ENCODE assay signal across 1 cellular context in genomic region chr1:32818804-32819541, GRCh38.
TF ChIP-seq lines count a peak whose summit lies in the region.

No MANE protein-coding gene starts in this region.

TF ChIP-seq in K562, 482 proteins besides CTCF, POLR2A, EP300 and RAD21 (continued from another document):
- TF ChIP-seq, protein P1, sequence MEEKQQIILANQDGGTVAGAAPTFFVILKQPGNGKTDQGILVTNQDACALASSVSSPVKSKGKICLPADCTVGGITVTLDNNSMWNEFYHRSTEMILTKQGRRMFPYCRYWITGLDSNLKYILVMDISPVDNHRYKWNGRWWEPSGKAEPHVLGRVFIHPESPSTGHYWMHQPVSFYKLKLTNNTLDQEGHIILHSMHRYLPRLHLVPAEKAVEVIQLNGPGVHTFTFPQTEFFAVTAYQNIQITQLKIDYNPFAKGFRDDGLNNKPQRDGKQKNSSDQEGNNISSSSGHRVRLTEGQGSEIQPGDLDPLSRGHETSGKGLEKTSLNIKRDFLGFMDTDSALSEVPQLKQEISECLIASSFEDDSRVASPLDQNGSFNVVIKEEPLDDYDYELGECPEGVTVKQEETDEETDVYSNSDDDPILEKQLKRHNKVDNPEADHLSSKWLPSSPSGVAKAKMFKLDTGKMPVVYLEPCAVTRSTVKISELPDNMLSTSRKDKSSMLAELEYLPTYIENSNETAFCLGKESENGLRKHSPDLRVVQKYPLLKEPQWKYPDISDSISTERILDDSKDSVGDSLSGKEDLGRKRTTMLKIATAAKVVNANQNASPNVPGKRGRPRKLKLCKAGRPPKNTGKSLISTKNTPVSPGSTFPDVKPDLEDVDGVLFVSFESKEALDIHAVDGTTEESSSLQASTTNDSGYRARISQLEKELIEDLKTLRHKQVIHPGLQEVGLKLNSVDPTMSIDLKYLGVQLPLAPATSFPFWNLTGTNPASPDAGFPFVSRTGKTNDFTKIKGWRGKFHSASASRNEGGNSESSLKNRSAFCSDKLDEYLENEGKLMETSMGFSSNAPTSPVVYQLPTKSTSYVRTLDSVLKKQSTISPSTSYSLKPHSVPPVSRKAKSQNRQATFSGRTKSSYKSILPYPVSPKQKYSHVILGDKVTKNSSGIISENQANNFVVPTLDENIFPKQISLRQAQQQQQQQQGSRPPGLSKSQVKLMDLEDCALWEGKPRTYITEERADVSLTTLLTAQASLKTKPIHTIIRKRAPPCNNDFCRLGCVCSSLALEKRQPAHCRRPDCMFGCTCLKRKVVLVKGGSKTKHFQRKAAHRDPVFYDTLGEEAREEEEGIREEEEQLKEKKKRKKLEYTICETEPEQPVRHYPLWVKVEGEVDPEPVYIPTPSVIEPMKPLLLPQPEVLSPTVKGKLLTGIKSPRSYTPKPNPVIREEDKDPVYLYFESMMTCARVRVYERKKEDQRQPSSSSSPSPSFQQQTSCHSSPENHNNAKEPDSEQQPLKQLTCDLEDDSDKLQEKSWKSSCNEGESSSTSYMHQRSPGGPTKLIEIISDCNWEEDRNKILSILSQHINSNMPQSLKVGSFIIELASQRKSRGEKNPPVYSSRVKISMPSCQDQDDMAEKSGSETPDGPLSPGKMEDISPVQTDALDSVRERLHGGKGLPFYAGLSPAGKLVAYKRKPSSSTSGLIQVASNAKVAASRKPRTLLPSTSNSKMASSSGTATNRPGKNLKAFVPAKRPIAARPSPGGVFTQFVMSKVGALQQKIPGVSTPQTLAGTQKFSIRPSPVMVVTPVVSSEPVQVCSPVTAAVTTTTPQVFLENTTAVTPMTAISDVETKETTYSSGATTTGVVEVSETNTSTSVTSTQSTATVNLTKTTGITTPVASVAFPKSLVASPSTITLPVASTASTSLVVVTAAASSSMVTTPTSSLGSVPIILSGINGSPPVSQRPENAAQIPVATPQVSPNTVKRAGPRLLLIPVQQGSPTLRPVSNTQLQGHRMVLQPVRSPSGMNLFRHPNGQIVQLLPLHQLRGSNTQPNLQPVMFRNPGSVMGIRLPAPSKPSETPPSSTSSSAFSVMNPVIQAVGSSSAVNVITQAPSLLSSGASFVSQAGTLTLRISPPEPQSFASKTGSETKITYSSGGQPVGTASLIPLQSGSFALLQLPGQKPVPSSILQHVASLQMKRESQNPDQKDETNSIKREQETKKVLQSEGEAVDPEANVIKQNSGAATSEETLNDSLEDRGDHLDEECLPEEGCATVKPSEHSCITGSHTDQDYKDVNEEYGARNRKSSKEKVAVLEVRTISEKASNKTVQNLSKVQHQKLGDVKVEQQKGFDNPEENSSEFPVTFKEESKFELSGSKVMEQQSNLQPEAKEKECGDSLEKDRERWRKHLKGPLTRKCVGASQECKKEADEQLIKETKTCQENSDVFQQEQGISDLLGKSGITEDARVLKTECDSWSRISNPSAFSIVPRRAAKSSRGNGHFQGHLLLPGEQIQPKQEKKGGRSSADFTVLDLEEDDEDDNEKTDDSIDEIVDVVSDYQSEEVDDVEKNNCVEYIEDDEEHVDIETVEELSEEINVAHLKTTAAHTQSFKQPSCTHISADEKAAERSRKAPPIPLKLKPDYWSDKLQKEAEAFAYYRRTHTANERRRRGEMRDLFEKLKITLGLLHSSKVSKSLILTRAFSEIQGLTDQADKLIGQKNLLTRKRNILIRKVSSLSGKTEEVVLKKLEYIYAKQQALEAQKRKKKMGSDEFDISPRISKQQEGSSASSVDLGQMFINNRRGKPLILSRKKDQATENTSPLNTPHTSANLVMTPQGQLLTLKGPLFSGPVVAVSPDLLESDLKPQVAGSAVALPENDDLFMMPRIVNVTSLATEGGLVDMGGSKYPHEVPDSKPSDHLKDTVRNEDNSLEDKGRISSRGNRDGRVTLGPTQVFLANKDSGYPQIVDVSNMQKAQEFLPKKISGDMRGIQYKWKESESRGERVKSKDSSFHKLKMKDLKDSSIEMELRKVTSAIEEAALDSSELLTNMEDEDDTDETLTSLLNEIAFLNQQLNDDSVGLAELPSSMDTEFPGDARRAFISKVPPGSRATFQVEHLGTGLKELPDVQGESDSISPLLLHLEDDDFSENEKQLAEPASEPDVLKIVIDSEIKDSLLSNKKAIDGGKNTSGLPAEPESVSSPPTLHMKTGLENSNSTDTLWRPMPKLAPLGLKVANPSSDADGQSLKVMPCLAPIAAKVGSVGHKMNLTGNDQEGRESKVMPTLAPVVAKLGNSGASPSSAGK (IDR thresholded peaks at IDR 0.05): 0 out of 2 replicates have a peak, but pooled peaks have one; percentile 10
- peak; percentile 45; the same call in 1 of the 2 replicates for TF ChIP-seq BCOR (IDR thresholded peaks at IDR 0.05)
- TF ChIP-seq, protein P2, sequence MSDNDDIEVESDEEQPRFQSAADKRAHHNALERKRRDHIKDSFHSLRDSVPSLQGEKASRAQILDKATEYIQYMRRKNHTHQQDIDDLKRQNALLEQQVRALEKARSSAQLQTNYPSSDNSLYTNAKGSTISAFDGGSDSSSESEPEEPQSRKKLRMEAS (CRISPR knock-in tag; IDR thresholded peaks at IDR 0.05): peak; percentile 14; the same call in 1 of the 2 replicates
- TF ChIP-seq, protein P3, sequence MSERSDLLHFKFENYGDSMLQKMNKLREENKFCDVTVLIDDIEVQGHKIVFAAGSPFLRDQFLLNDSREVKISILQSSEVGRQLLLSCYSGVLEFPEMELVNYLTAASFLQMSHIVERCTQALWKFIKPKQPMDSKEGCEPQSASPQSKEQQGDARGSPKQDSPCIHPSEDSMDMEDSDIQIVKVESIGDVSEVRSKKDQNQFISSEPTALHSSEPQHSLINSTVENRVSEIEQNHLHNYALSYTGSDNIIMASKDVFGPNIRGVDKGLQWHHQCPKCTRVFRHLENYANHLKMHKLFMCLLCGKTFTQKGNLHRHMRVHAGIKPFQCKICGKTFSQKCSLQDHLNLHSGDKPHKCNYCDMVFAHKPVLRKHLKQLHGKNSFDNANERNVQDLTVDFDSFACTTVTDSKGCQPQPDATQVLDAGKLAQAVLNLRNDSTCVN (CRISPR knock-in tag; IDR thresholded peaks at IDR 0.05): 0 out of 2 replicates have a peak, but pooled peaks have one; percentile 26
- no peak for TF ChIP-seq FIP1L1 (IDR thresholded peaks at IDR 0.05; ENCODE audit: low read depth, low read length, poor library complexity, severe bottlenecking)
- 0 out of 2 replicates have a peak, but pooled peaks have one; percentile 32 for TF ChIP-seq ELF4 (CRISPR knock-in tag; IDR thresholded peaks at IDR 0.05)
- TF ChIP-seq, protein P4, sequence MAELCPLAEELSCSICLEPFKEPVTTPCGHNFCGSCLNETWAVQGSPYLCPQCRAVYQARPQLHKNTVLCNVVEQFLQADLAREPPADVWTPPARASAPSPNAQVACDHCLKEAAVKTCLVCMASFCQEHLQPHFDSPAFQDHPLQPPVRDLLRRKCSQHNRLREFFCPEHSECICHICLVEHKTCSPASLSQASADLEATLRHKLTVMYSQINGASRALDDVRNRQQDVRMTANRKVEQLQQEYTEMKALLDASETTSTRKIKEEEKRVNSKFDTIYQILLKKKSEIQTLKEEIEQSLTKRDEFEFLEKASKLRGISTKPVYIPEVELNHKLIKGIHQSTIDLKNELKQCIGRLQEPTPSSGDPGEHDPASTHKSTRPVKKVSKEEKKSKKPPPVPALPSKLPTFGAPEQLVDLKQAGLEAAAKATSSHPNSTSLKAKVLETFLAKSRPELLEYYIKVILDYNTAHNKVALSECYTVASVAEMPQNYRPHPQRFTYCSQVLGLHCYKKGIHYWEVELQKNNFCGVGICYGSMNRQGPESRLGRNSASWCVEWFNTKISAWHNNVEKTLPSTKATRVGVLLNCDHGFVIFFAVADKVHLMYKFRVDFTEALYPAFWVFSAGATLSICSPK (IDR thresholded peaks at IDR 0.05; ENCODE audit: borderline replicate concordance): 0 out of 2 replicates have a peak, but pooled peaks have one; percentile 62
- TF ChIP-seq FOXK2 (conservative IDR thresholded peaks at IDR 0.05 in 1 of 2, IDR thresholded peaks at IDR 0.05 in 1 of 2; ENCODE audit: low read depth in 2 of 2): no peak
- TF ChIP-seq ZNF282 (CRISPR knock-in tag; IDR thresholded peaks at IDR 0.05): no peak
- no peak for TF ChIP-seq RBBP5 (IDR thresholded peaks at IDR 0.05; ENCODE audit: borderline replicate concordance, insufficient read depth, low read length, poor library complexity, severe bottlenecking)
- TF ChIP-seq, protein P5, sequence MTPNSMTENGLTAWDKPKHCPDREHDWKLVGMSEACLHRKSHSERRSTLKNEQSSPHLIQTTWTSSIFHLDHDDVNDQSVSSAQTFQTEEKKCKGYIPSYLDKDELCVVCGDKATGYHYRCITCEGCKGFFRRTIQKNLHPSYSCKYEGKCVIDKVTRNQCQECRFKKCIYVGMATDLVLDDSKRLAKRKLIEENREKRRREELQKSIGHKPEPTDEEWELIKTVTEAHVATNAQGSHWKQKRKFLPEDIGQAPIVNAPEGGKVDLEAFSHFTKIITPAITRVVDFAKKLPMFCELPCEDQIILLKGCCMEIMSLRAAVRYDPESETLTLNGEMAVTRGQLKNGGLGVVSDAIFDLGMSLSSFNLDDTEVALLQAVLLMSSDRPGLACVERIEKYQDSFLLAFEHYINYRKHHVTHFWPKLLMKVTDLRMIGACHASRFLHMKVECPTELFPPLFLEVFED (CRISPR knock-in tag; conservative IDR thresholded peaks at IDR 0.05): peak; percentile 38; the same call in 1 of the 2 replicates
- no peak for TF ChIP-seq RFX5 (IDR thresholded peaks at IDR 0.05; ENCODE audit: low read depth, low read length)
- 0 out of 4 replicates have a peak, but pooled peaks of 1 of the 2 experiments have one; percentile 20 for TF ChIP-seq HDAC1 (IDR thresholded peaks at IDR 0.05)
- TF ChIP-seq ARID1B (IDR thresholded peaks at IDR 0.05): peak; percentile 25; the same call in 1 of the 2 replicates
- TF ChIP-seq, protein P6, sequence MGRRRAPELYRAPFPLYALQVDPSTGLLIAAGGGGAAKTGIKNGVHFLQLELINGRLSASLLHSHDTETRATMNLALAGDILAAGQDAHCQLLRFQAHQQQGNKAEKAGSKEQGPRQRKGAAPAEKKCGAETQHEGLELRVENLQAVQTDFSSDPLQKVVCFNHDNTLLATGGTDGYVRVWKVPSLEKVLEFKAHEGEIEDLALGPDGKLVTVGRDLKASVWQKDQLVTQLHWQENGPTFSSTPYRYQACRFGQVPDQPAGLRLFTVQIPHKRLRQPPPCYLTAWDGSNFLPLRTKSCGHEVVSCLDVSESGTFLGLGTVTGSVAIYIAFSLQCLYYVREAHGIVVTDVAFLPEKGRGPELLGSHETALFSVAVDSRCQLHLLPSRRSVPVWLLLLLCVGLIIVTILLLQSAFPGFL (CRISPR knock-in tag; IDR thresholded peaks at IDR 0.05): 0 out of 2 replicates have a peak, but pooled peaks have one; percentile 10
- TF ChIP-seq ZNF717 (CRISPR knock-in tag; IDR thresholded peaks at IDR 0.05): 0 out of 2 replicates have a peak, but pooled peaks have one; percentile 35
- peak; percentile 21; the same call in 1 of the 2 replicates for TF ChIP-seq SPI1 (IDR thresholded peaks at IDR 0.05; ENCODE audit: borderline replicate concordance, low read depth, low read length)
- no peak for TF ChIP-seq SRSF3 (IDR thresholded peaks at IDR 0.05; ENCODE audit: insufficient read depth, low read length)
